10 cellular contexts compared by ENCODE assay signal in genomic region chr3:46829699-46830208, GRCh38. TPM values are rescaled to one million over a fixed set of nuclear protein-coding genes. Genes with fewer than 3 reads are reported as not detected.
A peak's percentile ranks its signal among the peaks of the same experiment; 100 is the strongest.
DNase-seq lines count a peak whose midpoint lies in the region; ATAC-seq and TF ChIP-seq lines count a peak whose summit lies in the region.
"Had no signal": no experiment of that assay in that cellular context is flagged by ENCODE, and none has a peak within 500 bp of the region (broad histone marks: within the 10 kb centered on the region; RNA-seq: fewer than 3 reads in every experiment).

No MANE protein-coding gene starts in this region.

- H3K9me3 Mint-ChIP-seq in WTC11: no peaks in the 10 kb centered on the region

- in situ Hi-C loops in gastrocnemius medialis (cut with MboI; ENCODE audit: low sequenced_read_pairs in 4 of 4): no loop called here

- peak; percentile 72 for ATAC-seq in HG02571 (IDR thresholded peaks at IDR 0.05; ENCODE audit: unreplicated experiment)
- no peak for ATAC-seq in WTC11
- ATAC-seq in upper lobe of right lung: no peak
- ATAC-seq in gastrocnemius medialis: no peak

- no peak overlapping the region for H3K4me3 ChIP-seq in upper lobe of right lung
- no peak overlapping the region for H3K4me3 ChIP-seq in gastrocnemius medialis

- TF ChIP-seq CTCF in WTC11 (IDR thresholded peaks at IDR 0.05): no peak
- TF ChIP-seq CTCF in upper lobe of right lung (IDR thresholded peaks at IDR 0.05): no peak
- no peak for TF ChIP-seq CTCF in gastrocnemius medialis (IDR thresholded peaks at IDR 0.05 in 4 of 5, conservative IDR thresholded peaks at IDR 0.05 in 1 of 5)

- H3K27me3 Mint-ChIP-seq in WTC11 (ENCODE audit: low read depth): peaks cover 6% of the 10 kb centered on the region; the same call in 1 of the 2 replicates

- no peaks in the 10 kb centered on the region for H3K36me3 Mint-ChIP-seq in WTC11

- TF ChIP-seq POLR2A in gastrocnemius medialis (IDR thresholded peaks at IDR 0.05): no peak

- CTCF ChIA-PET in WTC11 (lab: Charles Lee): no interaction called here

- intact Hi-C loops in upper lobe of right lung (cut with DNase I): no loop called here
- intact Hi-C loops in gastrocnemius medialis (cut with DNase I; ENCODE audit: low total_unique reads): no loop called here

- no peak overlapping the region for H3K27ac ChIP-seq in upper lobe of right lung
- peak overlapping the region in 1 of 4 donors; percentile 5 for H3K27ac ChIP-seq in gastrocnemius medialis
- H3K27ac ChIP-seq: 22Rv1 had no signal

- H3K27ac Mint-ChIP-seq in WTC11: no peak overlapping the region

- H3K4me1 ChIP-seq in upper lobe of right lung: no peaks in the 10 kb centered on the region
- H3K4me1 ChIP-seq in gastrocnemius medialis: no peaks in the 10 kb centered on the region

- H3K9me3 ChIP-seq in upper lobe of right lung (no peaks in the 10 kb centered on the region), gastrocnemius medialis (no peaks in the 10 kb centered on the region)

- no peaks in the 10 kb centered on the region for H3K36me3 ChIP-seq in upper lobe of right lung
- no peaks in the 10 kb centered on the region for H3K36me3 ChIP-seq in gastrocnemius medialis

- POLR2A ChIA-PET in WTC11 (lab: Charles Lee): no interaction called here

- peaks cover 7% of the 10 kb centered on the region for H3K4me1 Mint-ChIP-seq in WTC11

- no peak overlapping the region for H3K4me3 Mint-ChIP-seq in WTC11

- DNase-seq in NK-92 treated with Interleukin-12 subunit alpha and Interleukin-12 subunit beta, amount 100 ng/mL, for 24 hours (lab: John Stamatoyannopoulos, UW): peak; percentile 38
- DNase-seq in NK-92 (lab: John Stamatoyannopoulos, UW; ENCODE audit: unreplicated experiment): no peak
- no peak for DNase-seq in WTC11 (ENCODE audit: low spot score)
- peak; percentile 18 to 27 for DNase-seq in stimulated activated CD4-positive, alpha-beta T cell treated with anti-CD3 and anti-CD28 coated beads, Interleukin-4, amount 100 ng/mL, for 4 hours
- DNase-seq in DMS153 treated with DMSO at 0.1 percent for 48 hours (lab: John Stamatoyannopoulos, UW; ENCODE audit: unreplicated experiment): no peak
- no peak for DNase-seq in upper lobe of right lung
- DNase-seq in gastrocnemius medialis: no peak
- DNase-seq: NCI-H2029 had no signal

- H3K27me3 ChIP-seq in upper lobe of right lung (no peaks in the 10 kb centered on the region), gastrocnemius medialis (no peaks in the 10 kb centered on the region)

TF ChIP-seq in WTC11, 78 proteins besides CTCF, POLR2A, EP300 and RAD21:
- TF ChIP-seq MXD4 (CRISPR knock-in tag; IDR thresholded peaks at IDR 0.05; ENCODE audit: borderline replicate concordance): no peak
- peak; percentile 90 for TF ChIP-seq ZNF423 (CRISPR knock-in tag; IDR thresholded peaks at IDR 0.05)

RNA-seq across cellular contexts. Expression of gene MYL3, which starts 33.5 kb away (rescaled TPM):
- total RNA-seq in WTC11 (2021) (0.31 TPM in 1 of 3 replicates, not detected in the others), upper lobe of right lung (3.8 TPM), gastrocnemius medialis (100 to 1,000 TPM in 2 of 4 donors, 10 to 100 TPM in 2; 42.5 to 544 (median 281) TPM)

RNA-seq across cellular contexts. Expression of gene PTH1R, which starts 47.8 kb away (rescaled TPM):
- 4.0 to 12.0 TPM (median 5.6 TPM) in 3 replicates for total RNA-seq in WTC11 (2021)
- 14.9 TPM for total RNA-seq in upper lobe of right lung
- 1 to 10 TPM; 2.3 to 7.9 (median 7.3) TPM for total RNA-seq in gastrocnemius medialis

Comparison
In these comparisons a context has a peak if more than half of its experiments do, and no peak if none do; other contexts are left out.
1. DNase-seq: peak in NK-92 treated with Interleukin-12 subunit alpha and Interleukin-12 subunit beta, amount 100 ng/mL, for 24 hours (single experiment) and stimulated activated CD4-positive, alpha-beta T cell treated with anti-CD3 and anti-CD28 coated beads, Interleukin-4, amount 100 ng/mL, for 4 hours (2 of 2); none in NK-92 (single experiment), WTC11 (single experiment), DMS153 treated with DMSO at 0.1 percent for 48 hours (single experiment), upper lobe of right lung (single experiment) and gastrocnemius medialis (0 of 2).